22 cellular contexts compared by ENCODE assay signal in genomic region chr20:29740951-29741593, GRCh38.
"Had no signal": no experiment of that assay in that cellular context is flagged by ENCODE, and none has a peak within 500 bp of the region (broad histone marks: within the 10 kb centered on the region; RNA-seq: fewer than 3 reads in every experiment).

No MANE protein-coding gene starts in this region.

- H3K9me3 ChIP-seq: body of pancreas, pancreas, testis had no signal

- ATAC-seq: body of pancreas, left colon, pancreas, T-cell, WTC11 had no signal

- H3K36me3 Mint-ChIP-seq: T-cell had no signal

- H3K4me3 ChIP-seq: body of pancreas, cardiac muscle cell, heart left ventricle, pancreas, skin epidermis, testis, upper lobe of left lung had no signal

- H3K27me3 ChIP-seq: body of pancreas, cardiac muscle cell, pancreas, testis, upper lobe of left lung had no signal

- H3K27me3 Mint-ChIP-seq: activated naive CD8-positive, alpha-beta T cell treated with anti-CD3 and anti-CD28 coated beads, Interleukin-2, amount 50 U/mL, for 24 hours; T-cell had no signal

- DNase-seq: activated CD8-positive, alpha-beta memory T cell treated with anti-CD3 and anti-CD28 coated beads, Interleukin-2, amount 50 U/mL, for 48 hours; activated effector memory CD4-positive, alpha-beta T cell treated with Interleukin-2 at 50 U/mL for 16 hours; activated naive CD4-positive, alpha-beta T cell treated with anti-CD3 and anti-CD28 coated beads, Interleukin-2, amount 50 U/mL, for 16 hours; activated naive CD8-positive, alpha-beta T cell treated with anti-CD3 and anti-CD28 coated beads, Interleukin-2, amount 50 U/mL, for 24 hours; activated T-cell treated with anti-CD3 and anti-CD28 coated beads, Interleukin-2, amount 50 U/mL, for 48 hours; body of pancreas; heart left ventricle; islet precursor cell; left colon; mesenchymal stem cell; right cardiac atrium; stimulated activated CD4-positive, alpha-beta T cell treated with anti-CD3 and anti-CD28 coated beads, Interleukin-1b, Interleukin-23, amount 100 ng/mL, for 48 hours; T-cell; T1000; testis had no signal

- H3K36me3 ChIP-seq: cardiac muscle cell, heart left ventricle, neutrophil, pancreas, upper lobe of left lung had no signal

- H3K4me1 ChIP-seq: body of pancreas, heart left ventricle, pancreas, testis, upper lobe of left lung had no signal

- H3K4me3 Mint-ChIP-seq: activated naive CD8-positive, alpha-beta T cell treated with anti-CD3 and anti-CD28 coated beads, Interleukin-2, amount 50 U/mL, for 24 hours; nephron; T-cell; WTC11 had no signal

- H3K27ac ChIP-seq: body of pancreas, cardiac muscle cell, heart left ventricle, neutrophil, pancreas, skin epidermis, testis, upper lobe of left lung had no signal

- H3K27ac Mint-ChIP-seq: activated naive CD8-positive, alpha-beta T cell treated with anti-CD3 and anti-CD28 coated beads, Interleukin-2, amount 50 U/mL, for 24 hours; nephron; T-cell; WTC11 had no signal

- H3K4me1 Mint-ChIP-seq: activated naive CD8-positive, alpha-beta T cell treated with anti-CD3 and anti-CD28 coated beads, Interleukin-2, amount 50 U/mL, for 24 hours; nephron; T-cell; WTC11 had no signal
